9 cellular contexts compared by ENCODE assay signal in genomic region chr1:247357781-247358211, GRCh38. TPM values are rescaled to one million over a fixed set of nuclear protein-coding genes. Genes with fewer than 3 reads are reported as not detected.
DNase-seq lines count a peak whose midpoint lies in the region; ATAC-seq and TF ChIP-seq lines count a peak whose summit lies in the region.
"Had no signal": no experiment of that assay in that cellular context is flagged by ENCODE, and none has a peak within 500 bp of the region (broad histone marks: within the 10 kb centered on the region; RNA-seq: fewer than 3 reads in every experiment).

No MANE protein-coding gene starts in this region.

- ATAC-seq in GM18520 (IDR thresholded peaks at IDR 0.05; ENCODE audit: unreplicated experiment) = peak; percentile 92
- peak; percentile 84 for ATAC-seq in omental fat pad (ENCODE audit: low FRiP score)

- intact Hi-C loops in transverse colon (cut with DNase I; ENCODE audit: low total_unique reads) = no loop called here

- in situ Hi-C loops in transverse colon (cut with MboI; ENCODE audit: low pct_ligation_motif_present in 1 of 4, low pct_unique_long_range_greater_than_20kb in 1 of 4, low sequenced_read_pairs in 3 of 4) = no loop called here

- H3K27me3 ChIP-seq in transverse colon = no peaks in the 10 kb centered on the region
- H3K27me3 ChIP-seq: adrenal gland had no signal

- no peak for TF ChIP-seq POLR2A in transverse colon (IDR thresholded peaks at IDR 0.05)

- peak; percentile 39 for DNase-seq in HCEC 1CT
- peak; percentile 49 for DNase-seq in RPMI7951 (ENCODE audit: low read depth)
- DNase-seq in omental fat pad (ENCODE audit: low spot score) = no peak
- DNase-seq in NCI-H524 (lab: John Stamatoyannopoulos, UW) = no peak
- no peak for DNase-seq in Kasumi-1 (lab: John Stamatoyannopoulos, UW)
- no peak for DNase-seq in cerebellar nuclear complex (lab: John Stamatoyannopoulos, UW)
- no peak for DNase-seq in transverse colon

- TF ChIP-seq EP300 in transverse colon (IDR thresholded peaks at IDR 0.05; ENCODE audit: low read depth) = no peak

- H3K4me3 ChIP-seq in transverse colon = no peak overlapping the region
- H3K4me3 ChIP-seq: adrenal gland had no signal

- TF ChIP-seq CTCF in omental fat pad (IDR thresholded peaks at IDR 0.05) = no peak
- no peak for TF ChIP-seq CTCF in transverse colon (IDR thresholded peaks at IDR 0.05)

- no peaks in the 10 kb centered on the region for H3K36me3 ChIP-seq in transverse colon
- H3K36me3 ChIP-seq: adrenal gland had no signal

- H3K4me1 ChIP-seq in transverse colon = peaks cover 0 to 26% (median 6%) of the 10 kb centered on the region in 4 donors
- H3K4me1 ChIP-seq: adrenal gland had no signal

- H3K27ac ChIP-seq in transverse colon = peak overlapping the region in 1 of 4 donors; percentile 17
- H3K27ac ChIP-seq: adrenal gland had no signal

- WGBS in transverse colon (ENCODE audit: low coverage in 1 of 2), 2 donors = 50 to 58% methylated on average over 3 to 6 of the region's 6 CpGs

- H3K9me3 ChIP-seq in transverse colon = no peaks in the 10 kb centered on the region
- H3K9me3 ChIP-seq: adrenal gland had no signal

RNA-seq across cellular contexts. Expression of gene ZNF496, which starts 26.1 kb away (rescaled TPM):
- total RNA-seq in RPMI7951 (2014; rRNA removed; shearing (Covaris generic)) = 12.6 and 12.9 TPM in 2 replicates
- total RNA-seq in omental fat pad = 10 to 100 TPM; 18.8 to 31.5 (median 26.6) TPM
- 10 to 100 TPM; 12.4 to 35.8 (median 28.7) TPM for total RNA-seq in transverse colon

RNA-seq across cellular contexts. Expression of gene NLRP3, which starts 58.2 kb away (rescaled TPM):
- 2.1 and 3.1 TPM in 2 replicates for total RNA-seq in RPMI7951 (2014; rRNA removed; shearing (Covaris generic))
- total RNA-seq in omental fat pad = 10 to 100 TPM in 3 of 4 donors, 1 to 10 TPM in 1; 7.1 to 17.7 (median 14.4) TPM
- 1 to 10 TPM in 1 of 4 donors, under 1 TPM in 2, not detected in 1; 0.75 to 1.7 (median 0.82) TPM for total RNA-seq in transverse colon

Comparison
In these comparisons a context has a peak if more than half of its experiments do, and no peak if none do; other contexts are left out.
1. DNase-seq: peak in HCEC 1CT (single experiment) and RPMI7951 (single experiment); none in omental fat pad (single experiment), NCI-H524 (0 of 2), Kasumi-1 (0 of 2), cerebellar nuclear complex (0 of 2) and transverse colon (single experiment).